In the genomic region with DNA sequence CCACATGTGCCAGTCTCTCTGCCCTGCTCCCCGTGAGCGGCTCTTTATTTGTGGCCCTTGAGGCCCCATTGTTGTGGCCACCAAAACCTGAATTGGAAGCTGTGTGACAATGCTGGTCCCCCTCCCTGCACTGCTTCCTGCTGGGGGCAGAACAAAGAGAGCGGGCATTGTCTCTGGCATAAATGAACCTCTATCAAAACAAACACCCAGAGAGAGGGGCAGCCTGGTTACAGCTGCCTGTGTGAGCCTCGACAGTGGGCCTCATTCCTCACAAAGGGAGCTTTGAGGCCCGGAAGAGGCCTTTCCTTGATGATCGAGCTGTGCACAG, we compare ENCODE assay signal across 9 cellular contexts.
DNase-seq lines count a peak whose midpoint lies in the region; ATAC-seq lines count a peak whose summit lies in the region.
"Had no signal": no experiment of that assay in that cellular context is flagged by ENCODE, and none has a peak within 500 bp of the region (broad histone marks: within the 10 kb centered on the region; RNA-seq: fewer than 3 reads in every experiment).

No MANE protein-coding gene starts in this region.

- no peak overlapping the region for H3K27ac Mint-ChIP-seq in activated CD4-positive, alpha-beta T cell treated with anti-CD3 and anti-CD28 coated beads, Interleukin-2, amount 10 ng/mL, durations not matched to agents 24 days and 14 days

- H3K4me1 ChIP-seq in ectodermal cell (ENCODE audit: control insufficient read depth, insufficient read depth, low read length), result peaks cover 31% of the 10 kb centered on the region

- no peaks in the 10 kb centered on the region for H3K36me3 ChIP-seq in ectodermal cell (ENCODE audit: control insufficient read depth, insufficient read depth, low read length)

- no peaks in the 10 kb centered on the region for H3K9me3 ChIP-seq in ectodermal cell (ENCODE audit: control insufficient read depth, low read length)

- peaks cover 10% of the 10 kb centered on the region for H3K27me3 ChIP-seq in ectodermal cell (ENCODE audit: control insufficient read depth, insufficient read depth, low read length, poor library complexity, severe bottlenecking)

- 1 to 2% methylated on average over 6 of the region's 6 CpGs for WGBS in ectodermal cell, 2 experiments

- H3K27ac ChIP-seq in ectodermal cell (ENCODE audit: insufficient read depth, low read depth, low read length, poor library complexity, severe bottlenecking), result peak overlapping the region; percentile 88

- peak overlapping the region; percentile 16 for H3K4me3 ChIP-seq in ectodermal cell (ENCODE audit: insufficient read depth, low read depth, low read length)

- H3K27me3 Mint-ChIP-seq in activated CD4-positive, alpha-beta T cell treated with anti-CD3 and anti-CD28 coated beads, Interleukin-2, amount 10 ng/mL, durations not matched to agents 24 days and 14 days, result no peaks in the 10 kb centered on the region

- no peak overlapping the region for H3K4me3 Mint-ChIP-seq in activated CD4-positive, alpha-beta T cell treated with anti-CD3 and anti-CD28 coated beads, Interleukin-2, amount 10 ng/mL, durations not matched to agents 24 days and 14 days
- H3K4me3 Mint-ChIP-seq: central memory CD8-positive, alpha-beta T cell had no signal

- ATAC-seq in GM19351 (IDR thresholded peaks at IDR 0.05; ENCODE audit: unreplicated experiment), result no peak

- intact Hi-C loops in activated CD4-positive, alpha-beta T cell treated with anti-CD3 and anti-CD28 coated beads, Interleukin-2, amount 10 ng/mL, durations not matched to agents 24 days and 14 days (cut with micrococcal nuclease), result no loop called here

- DNase-seq in DMS153 (lab: John Stamatoyannopoulos, UW), result peak; percentile 42
- DNase-seq in NCI-H345 (lab: John Stamatoyannopoulos, UW), result peak; percentile 77
- peak; percentile 80 for DNase-seq in occipital lobe (lab: John Stamatoyannopoulos, UW)
- DNase-seq in activated CD4-positive, alpha-beta T cell treated with anti-CD3 and anti-CD28 coated beads, Interleukin-2, amount 10 ng/mL, durations not matched to agents 24 days and 14 days, result no peak
- no peak for DNase-seq in GDM1 (lab: John Stamatoyannopoulos, UW)
- no peak for DNase-seq in activated CD4-positive, CD25-positive, alpha-beta regulatory T cell (lab: John Stamatoyannopoulos, UW)

- no peaks in the 10 kb centered on the region for H3K9me3 Mint-ChIP-seq in activated CD4-positive, alpha-beta T cell treated with anti-CD3 and anti-CD28 coated beads, Interleukin-2, amount 10 ng/mL, durations not matched to agents 24 days and 14 days
- H3K9me3 Mint-ChIP-seq: central memory CD8-positive, alpha-beta T cell had no signal

- peaks cover 7% of the 10 kb centered on the region for H3K4me1 Mint-ChIP-seq in activated CD4-positive, alpha-beta T cell treated with anti-CD3 and anti-CD28 coated beads, Interleukin-2, amount 10 ng/mL, durations not matched to agents 24 days and 14 days
- H3K4me1 Mint-ChIP-seq: central memory CD8-positive, alpha-beta T cell had no signal

- no peaks in the 10 kb centered on the region for H3K36me3 Mint-ChIP-seq in activated CD4-positive, alpha-beta T cell treated with anti-CD3 and anti-CD28 coated beads, Interleukin-2, amount 10 ng/mL, durations not matched to agents 24 days and 14 days (ENCODE audit: low read depth)

Comparison
In these comparisons a context has a peak if more than half of its experiments do, and no peak if none do; other contexts are left out.
1. DNase-seq: peak in DMS153 (single experiment), NCI-H345 (single experiment) and occipital lobe (single experiment); none in activated CD4-positive, alpha-beta T cell treated with anti-CD3 and anti-CD28 coated beads, Interleukin-2, amount 10 ng/mL, durations not matched to agents 24 days and 14 days (single experiment), GDM1 (single experiment) and activated CD4-positive, CD25-positive, alpha-beta regulatory T cell (0 of 4).